In the genomic region with DNA sequence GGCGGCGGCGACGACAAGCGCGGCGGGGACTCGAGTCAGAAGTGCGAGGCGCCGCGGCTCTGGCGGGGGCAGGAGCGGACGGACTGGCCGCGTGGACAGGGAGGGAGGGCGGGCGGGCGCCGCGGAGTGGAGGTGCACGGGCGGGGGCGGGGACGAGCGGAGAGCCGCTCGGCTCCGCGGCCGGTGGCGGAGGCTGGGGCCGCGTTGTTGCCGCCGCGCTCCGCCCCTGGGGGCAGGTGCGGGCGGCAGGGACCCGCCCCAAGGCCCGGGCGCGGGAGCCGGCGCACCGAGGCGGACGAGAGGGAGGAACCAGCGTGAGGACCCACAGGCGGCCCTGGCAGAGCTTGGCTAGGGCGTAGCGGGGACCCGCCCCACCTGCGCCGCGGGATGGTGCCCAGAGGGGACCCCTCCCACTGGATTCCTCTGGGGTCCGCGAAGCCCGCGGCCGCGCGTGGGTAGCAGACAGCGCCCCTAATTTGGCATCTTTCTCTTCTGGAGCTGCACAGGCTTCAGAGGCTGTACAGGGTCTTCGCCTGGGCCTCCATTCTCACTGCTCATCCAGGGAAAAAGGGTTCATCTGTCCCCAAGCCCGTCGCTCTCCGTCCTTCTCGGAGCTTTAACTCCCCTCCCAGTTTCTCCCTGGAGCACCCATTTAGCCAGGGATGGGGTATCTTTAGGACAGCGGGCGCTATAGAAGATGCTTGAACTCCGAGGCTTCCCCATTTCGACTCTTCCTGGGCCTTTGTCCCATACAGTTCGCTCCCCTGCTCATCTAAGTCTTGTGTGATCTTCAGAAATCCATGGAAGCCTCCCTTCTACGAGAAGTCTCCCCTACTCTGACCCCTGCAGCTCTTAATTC, we compare ENCODE assay signal across 9 cellular contexts. TPM values are rescaled to one million over a fixed set of nuclear protein-coding genes. Genes with fewer than 3 reads are reported as not detected.
DNase-seq lines count a peak whose midpoint lies in the region; ATAC-seq, FAIRE-seq and TF ChIP-seq lines count a peak whose summit lies in the region.
"Had no signal": no experiment of that assay in that cellular context is flagged by ENCODE, and none has a peak within 500 bp of the region (broad histone marks: within the 10 kb centered on the region; RNA-seq: fewer than 3 reads in every experiment).

A gene (minus strand): TSS at position 45 of the 859 bp plus-strand sequence.

- no peak within 1 kb of the TSS for H2AFZ ChIP-seq in HCT116 (ENCODE audit: low read depth, low read length, poor library complexity, severe bottlenecking)
- no peak within 1 kb of the TSS for H2AFZ ChIP-seq in OCI-LY7 (ENCODE audit: low read length)
- no peak within 1 kb of the TSS for H2AFZ ChIP-seq in HepG2 (ENCODE audit: low read length)

- CTCF ChIA-PET in HCT116 (lab: Charles Lee): no interaction called here
- CTCF ChIA-PET in OCI-LY7 (lab: Charles Lee; ENCODE audit: unreplicated experiment): no interaction called here
- CTCF ChIA-PET in HepG2 (lab: Yijun Ruan, JAX; ENCODE audit: low intra/inter-chr PET ratio, low total read pairs): no interaction called here

- FAIRE-seq in HepG2 (lab: Jason Lieb, UNC): no peak
- FAIRE-seq: endometrium had no signal

- H3K4me1 ChIP-seq in HCT116 (ENCODE audit: control insufficient read depth in 1 of 2, insufficient read depth in 2 of 2, low read length in 2 of 2) (no peaks in the 10 kb centered on the region), OCI-LY7 (ENCODE audit: insufficient read depth, low read length, poor library complexity, severe bottlenecking) (no peaks in the 10 kb centered on the region), breast epithelium (no peaks in the 10 kb centered on the region), HepG2 (ENCODE audit: insufficient read depth, low read length) (no peaks in the 10 kb centered on the region), stomach (peaks cover 16 to 23% (median 19%) of the 10 kb centered on the region in 4 donors)

- H3K9me2 ChIP-seq in HCT116 (ENCODE audit: insufficient read depth) (no peaks in the 10 kb centered on the region), OCI-LY7 (ENCODE audit: insufficient read depth, low read length) (no peaks in the 10 kb centered on the region)

- POLR2A ChIA-PET in HCT116 (lab: Charles Lee): no interaction called here
- POLR2A ChIA-PET in OCI-LY7 (lab: Charles Lee): no interaction called here
- POLR2A ChIA-PET in HepG2 (lab: Yijun Ruan, JAX): no interaction called here

- BruUV-seq in HCT116 (replicated peaks; lab: Mats Ljungman, UMichigan) (no TSS peak), OCI-LY7 (replicated peaks; lab: Mats Ljungman, UMichigan) (no TSS peak), HepG2 (replicated peaks; lab: Mats Ljungman, UMichigan) (no TSS peak)

- H3K27me3 ChIP-seq in HCT116 (ENCODE audit: insufficient read depth, low read length): 0 out of 2 replicates have a peak, but pooled peaks cover 3% of the 10 kb centered on the region
- peaks cover 0 to 34% of the 10 kb centered on the region in 2 donors for H3K27me3 ChIP-seq in breast epithelium
- H3K27me3 ChIP-seq in HepG2 (ENCODE audit: control insufficient read depth in 1 of 2, insufficient read depth in 2 of 2, low read length in 2 of 2): peaks cover 4 to 73% of the 10 kb centered on the region in 2 experiments; a peak in 4 of 5 replicates
- peaks cover 0 to 79% (median 35%) of the 10 kb centered on the region in 3 donors for H3K27me3 ChIP-seq in stomach

- no peaks in the 10 kb centered on the region for H3K36me3 ChIP-seq in HCT116 (ENCODE audit: control insufficient read depth in 1 of 2, insufficient read depth in 2 of 2, low read length in 2 of 2)
- H3K36me3 ChIP-seq in OCI-LY7 (ENCODE audit: insufficient read depth, low read length): no peaks in the 10 kb centered on the region
- H3K36me3 ChIP-seq in breast epithelium: no peaks in the 10 kb centered on the region
- H3K36me3 ChIP-seq in HepG2 (replicated peaks in 1 of 2; ENCODE audit: control insufficient read depth in 1 of 2, insufficient read depth in 2 of 2, low read length in 2 of 2): no peaks in the 10 kb centered on the region
- H3K36me3 ChIP-seq in stomach: no peaks in the 10 kb centered on the region

- TF ChIP-seq CTCF in HCT116 (IDR thresholded peaks at IDR 0.05 in 2 of 3, conservative IDR thresholded peaks at IDR 0.05 in 1 of 3; ENCODE audit: borderline replicate concordance in 1 of 3, insufficient read depth in 1 of 3, low read depth in 2 of 3, low read length in 2 of 3) (no peak), OCI-LY7 (conservative IDR thresholded peaks at IDR 0.05; ENCODE audit: low read length) (no peak), breast epithelium (IDR thresholded peaks at IDR 0.05) (no peak), HepG2 (CRISPR knock-in tag; IDR thresholded peaks at IDR 0.05) (no peak), stomach (IDR thresholded peaks at IDR 0.05) (no peak)

- H3K4me2 ChIP-seq in HCT116 (ENCODE audit: low read length) (0 out of 2 replicates have a peak within 1 kb of the TSS, but pooled peaks have one; percentile 14), OCI-LY7 (ENCODE audit: low read length) (peak within 1 kb of the TSS; percentile 14; the same call in 1 of the 2 replicates), HepG2 (ENCODE audit: low read depth, low read length) (peak within 1 kb of the TSS; percentile 55)

- TF ChIP-seq RAD21 in HCT116 (IDR thresholded peaks at IDR 0.05; ENCODE audit: low read depth) (no peak), HepG2 (CRISPR knock-in tag; IDR thresholded peaks at IDR 0.05) (no peak)

- TF ChIP-seq POLR2A in HCT116 (IDR thresholded peaks at IDR 0.05; ENCODE audit: borderline replicate concordance, extremely low read depth, insufficient read depth, insufficient read length) (no peak), breast epithelium (IDR thresholded peaks at IDR 0.05) (no peak), HepG2 (IDR thresholded peaks at IDR 0.05; ENCODE audit: insufficient read depth in 1 of 2, low read depth in 2 of 2, low read length in 2 of 2) (no peak), stomach (IDR thresholded peaks at IDR 0.05) (no peak)

- in situ Hi-C loops in HepG2 (cut with HindIII; ENCODE audit: extremely low pct_ligation_motif_present, low pct_unique_long_range_greater_than_20kb): no loop called here

- intact Hi-C loops in HCT116 (cut with micrococcal nuclease): no loop called here
- intact Hi-C loops in OCI-LY7 (cut with micrococcal nuclease; ENCODE audit: unreplicated experiment): no loop called here
- intact Hi-C loops in breast epithelium (cut with DNase I; ENCODE audit: low total_unique reads): no loop called here
- intact Hi-C loops in HepG2 (cut with micrococcal nuclease; ENCODE audit: unreplicated experiment): no loop called here
- intact Hi-C loops in stomach (cut with DNase I; ENCODE audit: low total_unique reads): no loop called here

- H3K27ac ChIP-seq in HCT116 (ENCODE audit: low read depth, low read length) (no peak within 1 kb of the TSS), OCI-LY7 (ENCODE audit: low read depth, low read length, poor library complexity, severe bottlenecking) (no peak within 1 kb of the TSS), breast epithelium (no peak within 1 kb of the TSS), HepG2 (ENCODE audit: extremely low read length, insufficient read depth, low read length) (no peak within 1 kb of the TSS), stomach (peak within 1 kb of the TSS; percentile 2 to 75 (median 55))

- ATAC-seq in HCT116: peak; percentile 77
- peak; percentile 72 for ATAC-seq in HepG2
- ATAC-seq in HG03439 (IDR thresholded peaks at IDR 0.05; ENCODE audit: unreplicated experiment): no peak

- DNase-seq in DMS53 treated with DMSO at 0.1 percent for 48 hours (lab: John Stamatoyannopoulos, UW; ENCODE audit: unreplicated experiment) (peak; percentile 2), HCT116 (ENCODE audit: low read depth, low spot score) (no peak), OCI-LY7 (ENCODE audit: low spot score) (no peak), breast epithelium (ENCODE audit: low spot score in 2 of 2) (no peak), HepG2 (ENCODE audit: low spot score) (no peak), stomach (peak; percentile 52), DMS79 treated with DMSO at 0.1 percent for 48 hours (lab: John Stamatoyannopoulos, UW) (no peak)

- RAD21 ChIA-PET in HCT116 (lab: Charles Lee; ENCODE audit: low non-redundant PET in 1 of 2, low total read pairs in 2 of 2, uncharacterized antibody in 2 of 2, unreplicated experiment in 2 of 2): no interaction called here

- 40% methylated on average over 19 of the region's 77 CpGs for WGBS in HepG2 (ENCODE audit: low lambda C conversion rate)
- WGBS in stomach, 5 donors: 12 to 26% (median 14%) methylated on average over 33 to 77 of the region's 77 CpGs

- H3K4me3 ChIP-seq in HCT116 (replicated peaks in 1 of 2; ENCODE audit: low read depth in 1 of 2, low read length in 2 of 2) (no peak within 1 kb of the TSS), OCI-LY7 (ENCODE audit: low read depth, low read length, poor library complexity, severe bottlenecking) (no peak within 1 kb of the TSS), breast epithelium (peak within 1 kb of the TSS; percentile 16 to 71 (median 58)), HepG2 (replicated peaks in 1 of 3; ENCODE audit: insufficient read depth in 1 of 3, low read depth in 2 of 3, low read length in 3 of 3) (peak within 1 kb of the TSS; percentile 8 to 52 (median 9); a peak in 4 of 6 replicates), stomach (peak within 1 kb of the TSS; percentile 50 to 69 (median 60))

- no peak for TF ChIP-seq EP300 in HepG2 (IDR thresholded peaks at IDR 0.05; ENCODE audit: low read depth in 2 of 2, low read length in 2 of 2)
- TF ChIP-seq EP300 in HepG2 (CRISPR knock-in tag; IDR thresholded peaks at IDR 0.05; ENCODE audit: borderline replicate concordance): no peak
- TF ChIP-seq EP300 in stomach (IDR thresholded peaks at IDR 0.05): no peak

- H3K9me3 ChIP-seq in HCT116 (ENCODE audit: control insufficient read depth in 1 of 2, insufficient read depth in 1 of 2, low read depth in 1 of 2, low read length in 2 of 2) (no peaks in the 10 kb centered on the region), OCI-LY7 (ENCODE audit: low read length) (no peaks in the 10 kb centered on the region), breast epithelium (no peaks in the 10 kb centered on the region), HepG2 (ENCODE audit: low read length) (no peaks in the 10 kb centered on the region), stomach (no peaks in the 10 kb centered on the region)

- H4K20me1 ChIP-seq in HCT116 (ENCODE audit: insufficient read depth): no peaks in the 10 kb centered on the region
- no peaks in the 10 kb centered on the region for H4K20me1 ChIP-seq in OCI-LY7 (ENCODE audit: insufficient read depth, low read length)
- H4K20me1 ChIP-seq in HepG2 (ENCODE audit: insufficient read depth, low read length): peaks cover 2% of the 10 kb centered on the region; the same call in 1 of the 2 replicates

- H3K79me2 ChIP-seq in HCT116 (ENCODE audit: insufficient read depth, low read length): no peaks in the 10 kb centered on the region
- H3K79me2 ChIP-seq in OCI-LY7 (ENCODE audit: insufficient read depth, low read depth, low read length): no peaks in the 10 kb centered on the region
- no peaks in the 10 kb centered on the region for H3K79me2 ChIP-seq in HepG2 (ENCODE audit: insufficient read depth, low read length)

- H3K9ac ChIP-seq in HCT116 (ENCODE audit: low read length): no peak within 1 kb of the TSS
- H3K9ac ChIP-seq in HepG2 (ENCODE audit: insufficient read depth, low read depth, low read length): no peak within 1 kb of the TSS

RNA-seq across cellular contexts. Expression of the gene that starts here (rescaled TPM):
- total RNA-seq in HCT116 (2021; ENCODE audit: unreplicated experiment): 0.12 TPM
- 0.04 TPM in 1 of 2 replicates, not detected in the other for polyA plus RNA-seq in HCT116 (2012)
- not detected in 2 replicates for total RNA-seq in OCI-LY7 (2014; rRNA removed; shearing (Covaris generic))
- 0.31 and 0.51 TPM in 2 replicates for total RNA-seq in OCI-LY7 (2022)
- 1 to 10 TPM in 1 of 3 donors, under 1 TPM in 2; 0.32 to 1.5 (median 0.66) TPM for total RNA-seq in breast epithelium
- total RNA-seq in HepG2 (2016; rRNA removed; fragmentation: Illumina TruSeq; extraction: Trizol): not detected in 2 replicates
- not detected in 2 replicates for total RNA-seq in HepG2 (2016; cell fraction: cytosol; rRNA removed; fragmentation: Illumina TruSeq; extraction: Trizol; ENCODE audit: low read depth)
- total RNA-seq in HepG2 (2016; cell fraction: insoluble cytoplasmic fraction; rRNA removed; fragmentation: Illumina TruSeq; extraction: Trizol): not detected in 2 replicates
- total RNA-seq in HepG2 (2016; cell fraction: membrane; rRNA removed; fragmentation: Illumina TruSeq; extraction: Trizol): not detected in 2 replicates
- not detected in 2 replicates for total RNA-seq in HepG2 (2016; cell fraction: nucleus; rRNA removed; fragmentation: Illumina TruSeq; extraction: Trizol)
- polyA plus RNA-seq in HepG2 (2011; rRNA removed): 0.05 TPM in 1 of 2 replicates, not detected in the other
- not detected in 2 replicates for polyA plus RNA-seq in HepG2 (2011; cell fraction: cytosol; rRNA removed)
- polyA plus RNA-seq in HepG2 (2011; cell fraction: nucleus; rRNA removed): not detected in 2 replicates
- polyA plus RNA-seq in HepG2 (2012): 0.09 TPM in 1 of 2 replicates, not detected in the other
- not detected in 2 replicates for polyA plus RNA-seq in HepG2 (2016; cell fraction: cytosol; fragmentation: Illumina TruSeq; extraction: Trizol; ENCODE audit: low read depth)
- polyA plus RNA-seq in HepG2 (2016; cell fraction: insoluble cytoplasmic fraction; fragmentation: Illumina TruSeq; extraction: Trizol; ENCODE audit: low read depth): not detected in 2 replicates
- not detected in 2 replicates for polyA plus RNA-seq in HepG2 (2016; cell fraction: membrane; fragmentation: Illumina TruSeq; extraction: Trizol; ENCODE audit: low read depth)
- not detected in 2 replicates for polyA plus RNA-seq in HepG2 (2016; cell fraction: nucleus; fragmentation: Illumina TruSeq; extraction: Trizol; ENCODE audit: insufficient read depth, low read depth)
- polyA minus RNA-seq in HepG2 (2011; rRNA and poly(A)+ RNA removed; ENCODE audit: low replicate concordance): not detected in 2 replicates
- not detected in 2 replicates for polyA minus RNA-seq in HepG2 (2011; cell fraction: cytosol; rRNA and poly(A)+ RNA removed)
- not detected in 2 replicates for polyA minus RNA-seq in HepG2 (2011; cell fraction: nucleus; rRNA and poly(A)+ RNA removed)
- 10 to 100 TPM in 3 of 5 donors, under 1 TPM in 1, not detected in 1; 0.58 to 16.7 (median 13.6) TPM for total RNA-seq in stomach
- polyA plus RNA-seq in stomach: 1 to 10 TPM; 2.0 to 3.2 (median 2.6) TPM

Comparison
In these comparisons a context has a peak if more than half of its experiments do, and no peak if none do; other contexts are left out.
1. Peak in ATAC-seq and H3K4me2 ChIP-seq in HCT116; RNA of the gene not detected or under 1 TPM.
2. Peak in ATAC-seq, H3K4me3 ChIP-seq and H3K4me2 ChIP-seq in HepG2; RNA of the gene not detected or under 1 TPM.
3. DNase-seq: peak in DMS53 treated with DMSO at 0.1 percent for 48 hours (single experiment) and stomach (single experiment); none in HCT116 (single experiment), OCI-LY7 (single experiment), breast epithelium (0 of 2), HepG2 (single experiment) and DMS79 treated with DMSO at 0.1 percent for 48 hours (single experiment).
4. H3K27ac ChIP-seq: peak in stomach (5 of 5); none in HCT116 (single experiment), OCI-LY7 (single experiment), breast epithelium (0 of 2) and HepG2 (single experiment).
5. H3K4me3 ChIP-seq: peak in breast epithelium (3 of 3) and stomach (4 of 4); none in HCT116 (0 of 2) and OCI-LY7 (single experiment).
6. Peak in every context shown above with its lines, with median percentiles within 50 percentile points of each other: H3K4me2 ChIP-seq.